7 cellular contexts compared by ENCODE assay signal in genomic region chr10:73644015-73644743, GRCh38. TPM values are rescaled to one million over a fixed set of nuclear protein-coding genes. Genes with fewer than 3 reads are reported as not detected.
DNase-seq lines count a peak whose midpoint lies in the region; ATAC-seq and TF ChIP-seq lines count a peak whose summit lies in the region.

No MANE protein-coding gene starts in this region.

- H3K4me1 ChIP-seq in foreskin keratinocyte: peaks cover 4% of the 10 kb centered on the region
- peaks cover 16% of the 10 kb centered on the region for H3K4me1 ChIP-seq in osteoblast (ENCODE audit: insufficient read depth, low read length)

- H3K79me2 ChIP-seq in osteoblast (ENCODE audit: insufficient read depth, low read length): no peaks in the 10 kb centered on the region

- H3K27me3 ChIP-seq in foreskin keratinocyte (no peaks in the 10 kb centered on the region), osteoblast (ENCODE audit: insufficient read depth, low read length) (peaks cover 10% of the 10 kb centered on the region)

- no peaks in the 10 kb centered on the region for H3K36me3 ChIP-seq in osteoblast (ENCODE audit: insufficient read depth, low read length)

- peak; percentile 99 for TF ChIP-seq RAD21 in Ishikawa (IDR thresholded peaks at IDR 0.05; ENCODE audit: low read depth)

- ATAC-seq in foreskin keratinocyte: peak; percentile 47

- no peak overlapping the region for H3K4me3 ChIP-seq in osteoblast (ENCODE audit: insufficient read depth, low read length)

- H3K4me2 ChIP-seq in osteoblast (ENCODE audit: insufficient read depth, low read length): peak overlapping the region; percentile 32

- H3K9me3 ChIP-seq in osteoblast (ENCODE audit: low read depth, low read length): no peaks in the 10 kb centered on the region

- H4K20me1 ChIP-seq in osteoblast (ENCODE audit: insufficient read depth, low read length): no peaks in the 10 kb centered on the region

- no peak for TF ChIP-seq EP300 in Ishikawa (IDR thresholded peaks at IDR 0.05; ENCODE audit: borderline replicate concordance)

- H3K27ac ChIP-seq in foreskin keratinocyte: no peak overlapping the region
- no peak overlapping the region for H3K27ac ChIP-seq in osteoblast (ENCODE audit: low read depth, low read length)

- peak; percentile 95 for TF ChIP-seq CTCF in foreskin keratinocyte (conservative IDR thresholded peaks at IDR 0.05)
- peak; percentile 86 for TF ChIP-seq CTCF in osteoblast (IDR thresholded peaks at IDR 0.05; ENCODE audit: extremely low read depth, low read depth, low read length)

- DNase-seq in GM03348 (ENCODE audit: low spot score) (peak; percentile 79), RKO (ENCODE audit: low spot score) (peak; percentile 81), foreskin keratinocyte (peak in 1 of 2 donors; percentile 47), osteoblast (ENCODE audit: insufficient read length, low spot score, missing footprints) (peak; percentile 94)
- peak; percentile 20 for DNase-seq in activated gamma-delta T cell treated with anti-CD3 and anti-CD28 coated beads, Interleukin-2, amount 50 U/mL, for 16 hours (ENCODE audit: low read depth)
- no peak for DNase-seq in NK-92 treated with Interleukin-12 subunit alpha and Interleukin-12 subunit beta, amount 100 ng/mL, for 24 hours (lab: John Stamatoyannopoulos, UW)

- H2AFZ ChIP-seq in osteoblast (ENCODE audit: low read length): peak overlapping the region; percentile 28

TF ChIP-seq in Ishikawa, 13 proteins besides CTCF, POLR2A, EP300 and RAD21:
- TF ChIP-seq CEBPB (IDR thresholded peaks at IDR 0.05) (no peak), YY1 (IDR thresholded peaks at IDR 0.05; ENCODE audit: low read depth) (0 out of 2 replicates have a peak, but pooled peaks have one; percentile 19), EGR1 (IDR thresholded peaks at IDR 0.05) (no peak), REST (IDR thresholded peaks at IDR 0.05; ENCODE audit: low read depth) (no peak)

RNA-seq across cellular contexts. Expression of gene MYOZ1, which starts 2.9 kb away (rescaled TPM):
- total RNA-seq in foreskin keratinocyte (not detected in 2 replicates), osteoblast (not detected in 2 replicates)
- polyA plus RNA-seq in foreskin keratinocyte: 0.02 TPM in 1 of 2 replicates, not detected in the other

RNA-seq across cellular contexts. Expression of gene SYNPO2L, which starts 11.7 kb away (rescaled TPM):
- total RNA-seq in foreskin keratinocyte (not detected in 2 replicates), osteoblast (under 0.01 TPM in 1 of 2 replicates, not detected in the other)
- polyA plus RNA-seq in foreskin keratinocyte: not detected in 2 replicates

RNA-seq across cellular contexts. Expression of gene USP54, which starts 53.0 kb away (rescaled TPM):
- total RNA-seq in foreskin keratinocyte: 10.7 and 11.5 TPM in 2 replicates
- polyA plus RNA-seq in foreskin keratinocyte: 2.5 and 2.7 TPM in 2 replicates
- 23.0 and 25.0 TPM in 2 replicates for total RNA-seq in osteoblast

RNA-seq across cellular contexts. Expression of gene AGAP5, which starts 53.7 kb away (rescaled TPM):
- total RNA-seq in foreskin keratinocyte: 2.6 and 3.4 TPM in 2 replicates
- polyA plus RNA-seq in foreskin keratinocyte: 0.97 and 1.2 TPM in 2 replicates
- total RNA-seq in osteoblast: 3.5 and 4.0 TPM in 2 replicates
